ENCODE assay signal across 2 cellular contexts in the genomic region with DNA sequence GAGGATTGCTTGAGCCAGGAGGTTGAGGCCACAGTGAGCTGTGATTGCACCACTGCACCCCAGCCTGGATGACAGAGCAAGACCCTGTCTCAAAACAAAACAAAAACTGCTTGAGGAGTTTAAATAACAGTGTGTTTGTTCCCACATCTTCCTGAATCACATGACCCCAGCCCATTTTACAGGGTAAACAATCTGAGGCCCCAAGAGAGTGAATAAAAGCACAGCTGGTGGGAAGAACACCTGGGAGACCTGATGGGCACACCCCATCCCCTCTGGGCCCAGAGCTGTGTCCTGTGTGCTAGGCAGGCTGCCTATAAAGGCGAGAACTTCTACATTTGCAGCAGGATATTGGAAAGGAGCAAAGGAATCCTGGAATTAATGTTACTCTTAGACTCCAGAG.
TF ChIP-seq lines count a peak whose summit lies in the region.

No MANE protein-coding gene starts in this region.

TF ChIP-seq in GM23338, 12 proteins besides CTCF, POLR2A, EP300 and RAD21 (continued from another document):
- no peak for TF ChIP-seq ZNF331 (CRISPR knock-in tag; IDR thresholded peaks at IDR 0.05; ENCODE audit: low read depth)
- no peak for TF ChIP-seq POLR2AphosphoS5 (IDR thresholded peaks at IDR 0.05; ENCODE audit: low read depth)
- TF ChIP-seq, protein P1, sequence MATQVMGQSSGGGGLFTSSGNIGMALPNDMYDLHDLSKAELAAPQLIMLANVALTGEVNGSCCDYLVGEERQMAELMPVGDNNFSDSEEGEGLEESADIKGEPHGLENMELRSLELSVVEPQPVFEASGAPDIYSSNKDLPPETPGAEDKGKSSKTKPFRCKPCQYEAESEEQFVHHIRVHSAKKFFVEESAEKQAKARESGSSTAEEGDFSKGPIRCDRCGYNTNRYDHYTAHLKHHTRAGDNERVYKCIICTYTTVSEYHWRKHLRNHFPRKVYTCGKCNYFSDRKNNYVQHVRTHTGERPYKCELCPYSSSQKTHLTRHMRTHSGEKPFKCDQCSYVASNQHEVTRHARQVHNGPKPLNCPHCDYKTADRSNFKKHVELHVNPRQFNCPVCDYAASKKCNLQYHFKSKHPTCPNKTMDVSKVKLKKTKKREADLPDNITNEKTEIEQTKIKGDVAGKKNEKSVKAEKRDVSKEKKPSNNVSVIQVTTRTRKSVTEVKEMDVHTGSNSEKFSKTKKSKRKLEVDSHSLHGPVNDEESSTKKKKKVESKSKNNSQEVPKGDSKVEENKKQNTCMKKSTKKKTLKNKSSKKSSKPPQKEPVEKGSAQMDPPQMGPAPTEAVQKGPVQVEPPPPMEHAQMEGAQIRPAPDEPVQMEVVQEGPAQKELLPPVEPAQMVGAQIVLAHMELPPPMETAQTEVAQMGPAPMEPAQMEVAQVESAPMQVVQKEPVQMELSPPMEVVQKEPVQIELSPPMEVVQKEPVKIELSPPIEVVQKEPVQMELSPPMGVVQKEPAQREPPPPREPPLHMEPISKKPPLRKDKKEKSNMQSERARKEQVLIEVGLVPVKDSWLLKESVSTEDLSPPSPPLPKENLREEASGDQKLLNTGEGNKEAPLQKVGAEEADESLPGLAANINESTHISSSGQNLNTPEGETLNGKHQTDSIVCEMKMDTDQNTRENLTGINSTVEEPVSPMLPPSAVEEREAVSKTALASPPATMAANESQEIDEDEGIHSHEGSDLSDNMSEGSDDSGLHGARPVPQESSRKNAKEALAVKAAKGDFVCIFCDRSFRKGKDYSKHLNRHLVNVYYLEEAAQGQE (IDR thresholded peaks at IDR 0.05; ENCODE audit: unreplicated experiment), result no peak
TF ChIP-seq in GM23338: peak in this region for 0.

TF ChIP-seq in K562, 482 proteins besides CTCF, POLR2A, EP300 and RAD21:
- TF ChIP-seq, protein P2, sequence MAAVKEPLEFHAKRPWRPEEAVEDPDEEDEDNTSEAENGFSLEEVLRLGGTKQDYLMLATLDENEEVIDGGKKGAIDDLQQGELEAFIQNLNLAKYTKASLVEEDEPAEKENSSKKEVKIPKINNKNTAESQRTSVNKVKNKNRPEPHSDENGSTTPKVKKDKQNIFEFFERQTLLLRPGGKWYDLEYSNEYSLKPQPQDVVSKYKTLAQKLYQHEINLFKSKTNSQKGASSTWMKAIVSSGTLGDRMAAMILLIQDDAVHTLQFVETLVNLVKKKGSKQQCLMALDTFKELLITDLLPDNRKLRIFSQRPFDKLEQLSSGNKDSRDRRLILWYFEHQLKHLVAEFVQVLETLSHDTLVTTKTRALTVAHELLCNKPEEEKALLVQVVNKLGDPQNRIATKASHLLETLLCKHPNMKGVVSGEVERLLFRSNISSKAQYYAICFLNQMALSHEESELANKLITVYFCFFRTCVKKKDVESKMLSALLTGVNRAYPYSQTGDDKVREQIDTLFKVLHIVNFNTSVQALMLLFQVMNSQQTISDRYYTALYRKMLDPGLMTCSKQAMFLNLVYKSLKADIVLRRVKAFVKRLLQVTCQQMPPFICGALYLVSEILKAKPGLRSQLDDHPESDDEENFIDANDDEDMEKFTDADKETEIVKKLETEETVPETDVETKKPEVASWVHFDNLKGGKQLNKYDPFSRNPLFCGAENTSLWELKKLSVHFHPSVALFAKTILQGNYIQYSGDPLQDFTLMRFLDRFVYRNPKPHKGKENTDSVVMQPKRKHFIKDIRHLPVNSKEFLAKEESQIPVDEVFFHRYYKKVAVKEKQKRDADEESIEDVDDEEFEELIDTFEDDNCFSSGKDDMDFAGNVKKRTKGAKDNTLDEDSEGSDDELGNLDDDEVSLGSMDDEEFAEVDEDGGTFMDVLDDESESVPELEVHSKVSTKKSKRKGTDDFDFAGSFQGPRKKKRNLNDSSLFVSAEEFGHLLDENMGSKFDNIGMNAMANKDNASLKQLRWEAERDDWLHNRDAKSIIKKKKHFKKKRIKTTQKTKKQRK (IDR thresholded peaks at IDR 0.05; ENCODE audit: borderline replicate concordance, low read depth, low read length), result no peak
- TF ChIP-seq, protein P3, sequence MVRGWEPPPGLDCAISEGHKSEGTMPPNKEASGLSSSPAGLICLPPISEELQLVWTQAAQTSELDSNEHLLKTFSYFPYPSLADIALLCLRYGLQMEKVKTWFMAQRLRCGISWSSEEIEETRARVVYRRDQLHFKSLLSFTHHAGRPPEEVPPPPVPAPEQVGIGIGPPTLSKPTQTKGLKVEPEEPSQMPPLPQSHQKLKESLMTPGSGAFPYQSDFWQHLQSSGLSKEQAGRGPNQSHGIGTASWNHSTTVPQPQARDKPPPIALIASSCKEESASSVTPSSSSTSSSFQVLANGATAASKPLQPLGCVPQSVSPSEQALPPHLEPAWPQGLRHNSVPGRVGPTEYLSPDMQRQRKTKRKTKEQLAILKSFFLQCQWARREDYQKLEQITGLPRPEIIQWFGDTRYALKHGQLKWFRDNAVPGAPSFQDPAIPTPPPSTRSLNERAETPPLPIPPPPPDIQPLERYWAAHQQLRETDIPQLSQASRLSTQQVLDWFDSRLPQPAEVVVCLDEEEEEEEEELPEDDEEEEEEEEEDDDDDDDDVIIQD (CRISPR knock-in tag; IDR thresholded peaks at IDR 0.05), result no peak
- TF ChIP-seq, protein P4, sequence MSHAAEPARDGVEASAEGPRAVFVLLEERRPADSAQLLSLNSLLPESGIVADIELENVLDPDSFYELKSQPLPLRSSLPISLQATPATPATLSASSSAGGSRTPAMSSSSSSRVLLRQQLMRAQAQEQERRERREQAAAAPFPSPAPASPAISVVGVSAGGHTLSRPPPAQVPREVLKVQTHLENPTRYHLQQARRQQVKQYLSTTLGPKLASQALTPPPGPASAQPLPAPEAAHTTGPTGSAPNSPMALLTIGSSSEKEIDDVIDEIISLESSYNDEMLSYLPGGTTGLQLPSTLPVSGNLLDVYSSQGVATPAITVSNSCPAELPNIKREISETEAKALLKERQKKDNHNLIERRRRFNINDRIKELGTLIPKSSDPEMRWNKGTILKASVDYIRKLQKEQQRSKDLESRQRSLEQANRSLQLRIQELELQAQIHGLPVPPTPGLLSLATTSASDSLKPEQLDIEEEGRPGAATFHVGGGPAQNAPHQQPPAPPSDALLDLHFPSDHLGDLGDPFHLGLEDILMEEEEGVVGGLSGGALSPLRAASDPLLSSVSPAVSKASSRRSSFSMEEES (CRISPR knock-in tag; IDR thresholded peaks at IDR 0.05), result peak; percentile 10; the same call in 1 of the 2 replicates
- TF ChIP-seq ELF1 (tag; IDR thresholded peaks at IDR 0.05) (no peak), RHOXF2B (CRISPR knock-in tag; conservative IDR thresholded peaks at IDR 0.05) (no peak), LEF1 (IDR thresholded peaks at IDR 0.05) (no peak), ATF7 (IDR thresholded peaks at IDR 0.05) (no peak), ARID2 (IDR thresholded peaks at IDR 0.05) (no peak)
- TF ChIP-seq, protein P5, sequence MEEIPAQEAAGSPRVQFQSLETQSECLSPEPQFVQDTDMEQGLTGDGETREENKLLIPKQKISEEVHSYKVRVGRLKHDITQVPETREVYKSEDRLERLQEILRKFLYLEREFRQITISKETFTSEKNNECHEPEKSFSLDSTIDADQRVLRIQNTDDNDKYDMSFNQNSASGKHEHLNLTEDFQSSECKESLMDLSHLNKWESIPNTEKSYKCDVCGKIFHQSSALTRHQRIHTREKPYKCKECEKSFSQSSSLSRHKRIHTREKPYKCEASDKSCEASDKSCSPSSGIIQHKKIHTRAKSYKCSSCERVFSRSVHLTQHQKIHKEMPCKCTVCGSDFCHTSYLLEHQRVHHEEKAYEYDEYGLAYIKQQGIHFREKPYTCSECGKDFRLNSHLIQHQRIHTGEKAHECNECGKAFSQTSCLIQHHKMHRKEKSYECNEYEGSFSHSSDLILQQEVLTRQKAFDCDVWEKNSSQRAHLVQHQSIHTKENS (CRISPR knock-in tag; IDR thresholded peaks at IDR 0.05), result no peak
